Comparison of ENCODE assay signal across 1 cellular context in the genomic region with DNA sequence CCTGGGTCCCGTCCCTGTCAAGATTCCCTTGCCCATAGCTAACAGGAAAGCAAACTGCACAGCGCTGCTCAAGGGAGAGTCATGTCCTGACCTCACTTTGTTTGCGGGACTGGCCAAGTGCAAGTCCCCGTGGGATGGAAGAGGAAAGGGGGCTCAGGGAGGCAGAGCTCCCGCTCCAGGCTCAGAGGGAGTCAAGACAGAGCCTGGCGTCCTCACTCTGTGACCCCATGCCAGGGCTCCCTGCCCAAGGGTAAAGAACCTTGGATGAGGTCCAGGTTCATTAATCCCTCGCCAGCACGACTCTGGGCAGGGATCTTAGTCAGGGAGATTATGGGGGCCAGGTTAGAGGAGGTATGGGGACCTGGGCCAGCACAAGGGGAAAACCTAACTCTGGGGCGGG.
TF ChIP-seq lines count a peak whose summit lies in the region.

No MANE protein-coding gene starts in this region.

TF ChIP-seq in GM23338, 12 proteins besides CTCF, POLR2A, EP300 and RAD21:
- TF ChIP-seq CREB1 (CRISPR knock-in tag; IDR thresholded peaks at IDR 0.05; ENCODE audit: low read depth) (no peak), ZNF462 (CRISPR knock-in tag; IDR thresholded peaks at IDR 0.05) (no peak), ZNF331 (CRISPR knock-in tag; IDR thresholded peaks at IDR 0.05; ENCODE audit: low read depth) (no peak), EZH2 (IDR thresholded peaks at IDR 0.05; ENCODE audit: low read depth, unreplicated experiment) (no peak), NANOG (IDR thresholded peaks at IDR 0.05; ENCODE audit: borderline replicate concordance) (no peak), REST (IDR thresholded peaks at IDR 0.05; ENCODE audit: unreplicated experiment) (no peak), JUNB (IDR thresholded peaks at IDR 0.05; ENCODE audit: unreplicated experiment) (no peak), EZH2phosphoT487 (IDR thresholded peaks at IDR 0.05; ENCODE audit: unreplicated experiment) (no peak), POLR2AphosphoS5 (IDR thresholded peaks at IDR 0.05; ENCODE audit: low read depth) (no peak), STAT1 (IDR thresholded peaks at IDR 0.05; ENCODE audit: unreplicated experiment) (no peak), ZNF114 (CRISPR knock-in tag; IDR thresholded peaks at IDR 0.05) (no peak)
- TF ChIP-seq, protein P1, sequence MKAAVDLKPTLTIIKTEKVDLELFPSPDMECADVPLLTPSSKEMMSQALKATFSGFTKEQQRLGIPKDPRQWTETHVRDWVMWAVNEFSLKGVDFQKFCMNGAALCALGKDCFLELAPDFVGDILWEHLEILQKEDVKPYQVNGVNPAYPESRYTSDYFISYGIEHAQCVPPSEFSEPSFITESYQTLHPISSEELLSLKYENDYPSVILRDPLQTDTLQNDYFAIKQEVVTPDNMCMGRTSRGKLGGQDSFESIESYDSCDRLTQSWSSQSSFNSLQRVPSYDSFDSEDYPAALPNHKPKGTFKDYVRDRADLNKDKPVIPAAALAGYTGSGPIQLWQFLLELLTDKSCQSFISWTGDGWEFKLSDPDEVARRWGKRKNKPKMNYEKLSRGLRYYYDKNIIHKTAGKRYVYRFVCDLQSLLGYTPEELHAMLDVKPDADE (IDR thresholded peaks at IDR 0.05), result no peak
